ENCODE assay signal across 11 cellular contexts in genomic region chr13:34748078-34748477, GRCh38.
DNase-seq lines count a peak whose midpoint lies in the region; ATAC-seq, FAIRE-seq and TF ChIP-seq lines count a peak whose summit lies in the region.
"Had no signal": no experiment of that assay in that cellular context is flagged by ENCODE, and none has a peak within 500 bp of the region (broad histone marks: within the 10 kb centered on the region; RNA-seq: fewer than 3 reads in every experiment).

No MANE protein-coding gene starts in this region.

- TF ChIP-seq CTCF in kidney (IDR thresholded peaks at IDR 0.05; ENCODE audit: borderline replicate concordance, extremely low read depth, insufficient read depth), result no peak

- no peak for FAIRE-seq in kidney (lab: Jason Lieb, UNC)

- H3K27ac ChIP-seq in kidney (ENCODE audit: low read depth in 2 of 2, low read length in 2 of 2), result peak overlapping the region; percentile 66
- H3K27ac ChIP-seq: ascending aorta had no signal

- ATAC-seq in GM18861 (IDR thresholded peaks at IDR 0.05; ENCODE audit: unreplicated experiment), result no peak
- no peak for ATAC-seq in HG03457 (IDR thresholded peaks at IDR 0.05; ENCODE audit: unreplicated experiment)
- ATAC-seq in GM18519 (IDR thresholded peaks at IDR 0.05; ENCODE audit: low FRiP score, unreplicated experiment), result no peak

- DNase-seq in NCI-H146 (lab: John Stamatoyannopoulos, UW) (peak; percentile 11), NCI-H146 treated with DMSO at 0.1 percent for 48 hours (lab: John Stamatoyannopoulos, UW; ENCODE audit: unreplicated experiment) (no peak), anterior cingulate cortex (lab: John Stamatoyannopoulos, UW) (peak in 30 of 58 donors; percentile 3 to 53 (median 16)), kidney (no peak), ureter (ENCODE audit: low spot score) (peak; percentile 57)
- DNase-seq: ACHN, T-helper 1 cell had no signal

- H3K4me3 ChIP-seq in kidney (ENCODE audit: low read length in 2 of 2), result peak overlapping the region; percentile 33 to 41
- H3K4me3 ChIP-seq: ascending aorta had no signal

- intact Hi-C loops in kidney (cut with DNase I), result no loop called here

- peaks cover 3 to 7% of the 10 kb centered on the region in 2 donors for H3K4me1 ChIP-seq in kidney (ENCODE audit: control insufficient read depth in 1 of 2, insufficient read depth in 1 of 2, low read depth in 1 of 2, low read length in 2 of 2)
- H3K4me1 ChIP-seq: ascending aorta had no signal

- no peaks in the 10 kb centered on the region for H3K9me3 ChIP-seq in kidney (ENCODE audit: control insufficient read depth in 1 of 2, low read length in 2 of 2)
- H3K9me3 ChIP-seq: ascending aorta had no signal

- H3K36me3 ChIP-seq in kidney (ENCODE audit: control insufficient read depth in 1 of 2, insufficient read depth in 2 of 2, low read length in 2 of 2), result no peaks in the 10 kb centered on the region
- H3K36me3 ChIP-seq: ascending aorta had no signal

- H3K9ac ChIP-seq in kidney (ENCODE audit: low read length in 2 of 2), result no peak overlapping the region

Comparison
In these comparisons a context has a peak if more than half of its experiments do, and no peak if none do; other contexts are left out.
1. DNase-seq: peak in NCI-H146 (single experiment), anterior cingulate cortex (30 of 58) and ureter (single experiment); none in NCI-H146 treated with DMSO at 0.1 percent for 48 hours (single experiment) and kidney (single experiment).